In the genomic region with DNA sequence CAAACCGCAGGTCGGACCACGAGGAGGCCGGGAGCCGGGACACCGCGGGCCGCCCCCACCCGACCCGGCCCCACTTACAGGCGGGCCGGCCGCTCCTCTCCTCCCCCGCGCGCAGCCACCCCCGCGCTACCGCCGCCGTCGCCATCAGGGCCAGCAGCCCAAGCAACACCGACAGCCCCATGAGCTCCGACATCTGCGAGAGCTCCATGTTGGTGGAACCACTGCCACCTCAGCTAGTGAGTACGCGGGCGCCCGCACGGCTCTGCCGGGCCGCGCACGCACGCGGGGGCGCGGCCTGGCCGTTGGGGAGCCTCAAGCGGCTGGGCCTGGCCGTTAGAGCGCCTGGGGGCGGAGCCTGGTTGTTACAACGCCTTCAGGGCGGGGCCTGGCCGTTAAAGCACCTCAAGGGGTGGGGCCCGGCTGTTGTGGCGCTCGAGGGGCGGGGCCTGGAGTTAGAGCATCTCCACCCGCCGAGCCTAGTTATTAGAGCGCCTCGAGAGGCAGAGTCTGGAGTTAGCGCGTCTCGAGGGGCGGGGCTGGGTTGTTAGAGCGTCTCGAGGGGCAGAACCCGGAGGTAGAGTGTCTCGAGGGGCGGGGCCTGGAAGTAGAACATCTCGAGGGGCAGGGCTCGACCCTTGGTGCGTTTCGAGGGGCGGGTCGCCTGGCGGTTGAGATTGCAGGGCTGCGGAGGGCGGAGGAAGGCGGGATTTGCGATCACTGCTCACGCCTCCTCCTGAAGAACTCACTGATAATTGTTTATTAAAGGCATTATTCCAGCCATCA, we compare ENCODE assay signal across 8 cellular contexts. TPM values are rescaled to one million over a fixed set of nuclear protein-coding genes. Genes with fewer than 3 reads are reported as not detected.
DNase-seq lines count a peak whose midpoint lies in the region; TF ChIP-seq lines count a peak whose summit lies in the region.

A gene with protein sequence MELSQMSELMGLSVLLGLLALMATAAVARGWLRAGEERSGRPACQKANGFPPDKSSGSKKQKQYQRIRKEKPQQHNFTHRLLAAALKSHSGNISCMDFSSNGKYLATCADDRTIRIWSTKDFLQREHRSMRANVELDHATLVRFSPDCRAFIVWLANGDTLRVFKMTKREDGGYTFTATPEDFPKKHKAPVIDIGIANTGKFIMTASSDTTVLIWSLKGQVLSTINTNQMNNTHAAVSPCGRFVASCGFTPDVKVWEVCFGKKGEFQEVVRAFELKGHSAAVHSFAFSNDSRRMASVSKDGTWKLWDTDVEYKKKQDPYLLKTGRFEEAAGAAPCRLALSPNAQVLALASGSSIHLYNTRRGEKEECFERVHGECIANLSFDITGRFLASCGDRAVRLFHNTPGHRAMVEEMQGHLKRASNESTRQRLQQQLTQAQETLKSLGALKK (minus strand): TSS at position 238 of the 783 bp plus-strand sequence. CDS start 30 bp downstream, at position 208.

- H3K27me3 ChIP-seq in HAP-1 (ENCODE audit: low read depth) (no peaks in the 10 kb centered on the region), MM.1S (replicated peaks; ENCODE audit: insufficient read depth, low read length) (no peaks in the 10 kb centered on the region), stomach smooth muscle (ENCODE audit: control insufficient read depth in 1 of 2, insufficient read depth in 2 of 2, low read length in 2 of 2) (no peaks in the 10 kb centered on the region)

- H3K36me3 Mint-ChIP-seq in neural crest cell (ENCODE audit: low read depth), result peaks cover 5% of the 10 kb centered on the region

- H3K9me3 Mint-ChIP-seq in neural crest cell, result no peaks in the 10 kb centered on the region

- DNase-seq in GDM1 (lab: John Stamatoyannopoulos, UW), result peak; percentile 98
- peak; percentile 99 for DNase-seq in HAP-1 (ENCODE audit: low spot score in 2 of 2)
- DNase-seq in MM.1S, result peak; percentile 99
- peak; percentile 84 for DNase-seq in SIG-M5 (lab: John Stamatoyannopoulos, UW)
- DNase-seq in activated gamma-delta T cell (lab: John Stamatoyannopoulos, UW), result peak; percentile 93
- peak; percentile 99 for DNase-seq in fibroblast of villous mesenchyme (ENCODE audit: low read depth)
- peak; percentile 99 for DNase-seq in neural crest cell (ENCODE audit: low read depth, low spot score)

- H3K9me3 ChIP-seq in HAP-1 (no peaks in the 10 kb centered on the region), MM.1S (replicated peaks; ENCODE audit: insufficient read depth, low read length) (no peaks in the 10 kb centered on the region), stomach smooth muscle (ENCODE audit: control insufficient read depth in 2 of 2, low read length in 2 of 2) (no peaks in the 10 kb centered on the region)

- in situ Hi-C loops in HAP-1 (cut with MboI; ENCODE audit: low sequenced_read_pairs), result no loop called here

- H3K9me2 ChIP-seq in MM.1S (replicated peaks; ENCODE audit: insufficient read depth, low read length), result no peaks in the 10 kb centered on the region

- no peaks in the 10 kb centered on the region for H3K27me3 Mint-ChIP-seq in neural crest cell (ENCODE audit: low read depth)

- H3K4me3 ChIP-seq in HAP-1 (peak within 1 kb of the TSS; percentile 85), MM.1S (ENCODE audit: low read length) (peak within 1 kb of the TSS; percentile 92), fibroblast of villous mesenchyme (ENCODE audit: low read depth, low read length) (peak within 1 kb of the TSS; percentile 68), stomach smooth muscle (ENCODE audit: low read length in 2 of 2) (peak within 1 kb of the TSS; percentile 87 to 88)

- H3K4me3 Mint-ChIP-seq in neural crest cell, result peak within 1 kb of the TSS; percentile 88

- H3K36me3 ChIP-seq in HAP-1 (replicated peaks) (peaks cover 32% of the 10 kb centered on the region), MM.1S (replicated peaks; ENCODE audit: insufficient read depth, low read length) (0 out of 2 replicates have a peak, but pooled peaks cover 10% of the 10 kb centered on the region), stomach smooth muscle (ENCODE audit: control insufficient read depth in 2 of 2, insufficient read depth in 2 of 2, low read length in 2 of 2) (peaks cover 12 to 13% of the 10 kb centered on the region in 2 donors)

- peak within 1 kb of the TSS; percentile 96 for H3K4me2 ChIP-seq in MM.1S (ENCODE audit: low read depth, low read length)

- H4K20me1 ChIP-seq in MM.1S (ENCODE audit: insufficient read depth, low read length), result no peaks in the 10 kb centered on the region

- peak within 1 kb of the TSS; percentile 88 for H2AFZ ChIP-seq in MM.1S (ENCODE audit: low read length)

- H3K4me1 ChIP-seq in HAP-1 (peaks cover 9% of the 10 kb centered on the region), MM.1S (ENCODE audit: low read length) (0 out of 2 replicates have a peak, but pooled peaks cover 3% of the 10 kb centered on the region), stomach smooth muscle (ENCODE audit: control insufficient read depth, insufficient read depth, low read length) (peaks cover 25% of the 10 kb centered on the region)

- peak within 1 kb of the TSS; percentile 95 for H3K27ac Mint-ChIP-seq in neural crest cell (ENCODE audit: unreplicated experiment)

- H3F3A ChIP-seq in MM.1S (ENCODE audit: insufficient read depth, low read length), result peaks cover 4% of the 10 kb centered on the region; the same call in 1 of the 2 replicates

- peak within 1 kb of the TSS; percentile 94 for H3K9ac ChIP-seq in MM.1S (ENCODE audit: low read length)
- H3K9ac ChIP-seq in stomach smooth muscle (ENCODE audit: low read length in 2 of 2), result peak within 1 kb of the TSS; percentile 91 to 96

- peak; percentile 29 for TF ChIP-seq CTCF in MM.1S (IDR thresholded peaks at IDR 0.05; ENCODE audit: low read length)
- TF ChIP-seq CTCF in fibroblast of villous mesenchyme (IDR thresholded peaks at IDR 0.05; ENCODE audit: insufficient read depth, low read depth, low read length), result peak; percentile 26
- TF ChIP-seq CTCF in neural crest cell (conservative IDR thresholded peaks at IDR 0.05), result no peak

- peaks cover 42% of the 10 kb centered on the region for H3K79me2 ChIP-seq in MM.1S (ENCODE audit: low read length)

- peaks cover 29% of the 10 kb centered on the region for H3K4me1 Mint-ChIP-seq in neural crest cell

- H3K27ac ChIP-seq in MM.1S (ENCODE audit: low read length) (peak within 1 kb of the TSS; percentile 50; the same call in 1 of the 2 replicates), stomach smooth muscle (ENCODE audit: low read length) (peak within 1 kb of the TSS; percentile 80)

RNA-seq across cellular contexts. Expression of the gene that starts here (rescaled TPM):
- total RNA-seq in fibroblast of villous mesenchyme, result 64.4 and 68.7 TPM in 2 replicates
- total RNA-seq in neural crest cell, result 42.8 and 45.6 TPM in 2 replicates

Comparison
In these comparisons a context has a peak if more than half of its experiments do, and no peak if none do; other contexts are left out.
1. Peak in every context shown above with its lines: DNase-seq, H3K4me3 ChIP-seq and H3K27ac ChIP-seq.